ENCODE assay signal across 1 cellular context in genomic region chr19:41753936-41754529, GRCh38.
TF ChIP-seq lines count a peak whose summit lies in the region.

No MANE protein-coding gene starts in this region.

TF ChIP-seq in HCT116, 20 proteins besides CTCF, POLR2A, EP300 and RAD21 (continued from another document):
- TF ChIP-seq REST (IDR thresholded peaks at IDR 0.05; ENCODE audit: low read depth) (no peak), ZNF274 (IDR thresholded peaks at IDR 0.05; ENCODE audit: low read depth, low read length) (no peak), SP1 (IDR thresholded peaks at IDR 0.05; ENCODE audit: low read depth) (no peak), CBX3 (IDR thresholded peaks at IDR 0.05; ENCODE audit: low read depth) (no peak), ELF1 (IDR thresholded peaks at IDR 0.05; ENCODE audit: borderline replicate concordance, low read depth) (no peak), ZFX (IDR thresholded peaks at IDR 0.05) (no peak), EZH2 (IDR thresholded peaks at IDR 0.05) (no peak), CEBPB (IDR thresholded peaks at IDR 0.05; ENCODE audit: low read depth) (no peak), MAX (IDR thresholded peaks at IDR 0.05) (no peak), YY1 (IDR thresholded peaks at IDR 0.05; ENCODE audit: extremely low read depth, insufficient replicate concordance, low read depth, low read length) (no peak), ZBTB33 (IDR thresholded peaks at IDR 0.05; ENCODE audit: extremely low read depth, insufficient replicate concordance, low read length) (no peak), TCF7L2 (IDR thresholded peaks at IDR 0.05; ENCODE audit: borderline replicate concordance, extremely low read depth, insufficient read depth, insufficient read length) (no peak), SIN3A (IDR thresholded peaks at IDR 0.05; ENCODE audit: low read depth) (no peak), EGR1 (IDR thresholded peaks at IDR 0.05; ENCODE audit: low read depth) (no peak), FOSL1 (IDR thresholded peaks at IDR 0.05; ENCODE audit: low read depth) (no peak), POLR2AphosphoS5 (IDR thresholded peaks at IDR 0.05; ENCODE audit: low read depth, low read length) (no peak)
